Comparison of ENCODE assay signal across 11 cellular contexts in the genomic region with DNA sequence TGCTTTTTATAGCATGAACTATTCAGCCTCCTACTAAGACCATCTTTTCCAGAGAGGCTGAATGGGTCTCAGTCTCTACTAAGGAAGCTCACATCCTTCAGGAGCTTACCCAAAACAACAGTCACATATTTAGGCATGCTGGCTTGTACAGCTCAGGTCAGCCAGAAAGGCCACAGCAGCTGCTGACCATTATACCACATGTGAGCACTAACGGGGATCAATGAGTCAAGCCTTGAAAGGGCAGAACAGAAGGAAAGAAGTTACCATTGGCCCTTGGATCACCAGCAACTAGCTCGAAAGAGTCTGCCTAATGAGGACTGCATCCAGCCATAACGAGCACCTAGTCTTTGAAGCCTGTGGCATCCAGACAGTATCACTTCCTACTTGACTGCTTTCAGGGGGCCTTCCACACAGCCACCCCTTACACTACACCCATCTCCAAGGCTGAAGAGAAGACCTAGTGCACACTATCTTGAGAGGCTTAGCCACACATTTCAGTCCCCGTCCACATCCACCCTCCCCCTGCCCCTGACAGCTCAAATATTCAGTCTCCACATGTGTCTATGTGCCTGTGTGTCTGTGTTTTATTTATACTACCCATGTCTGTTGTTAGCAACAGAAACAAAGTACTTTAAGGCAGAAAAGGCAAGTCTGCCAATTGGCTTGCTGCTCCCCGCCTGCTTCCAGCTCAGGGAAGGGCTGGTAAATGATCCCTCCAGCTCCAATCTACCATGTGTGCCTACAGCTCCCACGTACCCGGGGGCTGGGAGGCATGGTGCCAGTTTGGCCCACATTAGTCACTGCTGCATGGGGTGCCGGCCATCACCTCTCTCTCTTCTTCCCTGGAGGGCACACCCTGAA.
DNase-seq lines count a peak whose midpoint lies in the region; ATAC-seq and TF ChIP-seq lines count a peak whose summit lies in the region.
"Had no signal": no experiment of that assay in that cellular context is flagged by ENCODE, and none has a peak within 500 bp of the region (broad histone marks: within the 10 kb centered on the region; RNA-seq: fewer than 3 reads in every experiment).

No MANE protein-coding gene starts in this region.

- ATAC-seq in GM21576 (IDR thresholded peaks at IDR 0.05; ENCODE audit: unreplicated experiment) (no peak), HG02759 (IDR thresholded peaks at IDR 0.05; ENCODE audit: unreplicated experiment) (no peak), HG03354 (IDR thresholded peaks at IDR 0.05; ENCODE audit: poor library complexity, severe bottlenecking, unreplicated experiment) (no peak)

- no peak for TF ChIP-seq CTCF in fibroblast of the aortic adventitia (IDR thresholded peaks at IDR 0.05; ENCODE audit: insufficient read depth, low read length)

- DNase-seq in GM04503 (ENCODE audit: low read depth) (peak; percentile 34), NCI-H2081 treated with DMSO at 0.1 percent for 48 hours (lab: John Stamatoyannopoulos, UW) (peak; percentile 17), fibroblast of the aortic adventitia (ENCODE audit: low read depth) (peak; percentile 54), posterior cingulate gyrus (peak in 8 of 10 donors; percentile 29 to 89 (median 37)), HuH-7 (ENCODE audit: low spot score) (no peak)
- DNase-seq: CD8-positive, alpha-beta memory T cell; naive B cell; NCI-H1048 had no signal

- H3K4me3 ChIP-seq in fibroblast of the aortic adventitia (ENCODE audit: low read depth, low read length), result no peak overlapping the region

- intact Hi-C loops in posterior cingulate gyrus (cut with DNase I), result no loop called here
